Comparison of ENCODE assay signal across 8 cellular contexts in the genomic region with DNA sequence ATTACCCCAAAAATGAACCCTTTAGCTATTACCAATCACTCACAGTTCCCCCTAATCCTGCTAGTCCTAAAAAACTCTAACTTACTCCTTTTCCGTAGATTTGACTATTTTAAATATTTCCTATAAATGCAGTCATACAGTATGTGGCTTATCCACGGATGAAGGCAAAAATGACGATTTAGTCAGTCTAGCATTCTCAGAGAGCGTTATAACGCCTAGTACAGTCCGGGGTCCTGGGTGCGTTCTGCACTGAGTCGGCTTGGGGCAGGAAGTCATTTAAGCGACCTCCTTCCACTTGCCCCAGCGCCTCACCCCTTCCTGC. TPM values are rescaled to one million over a fixed set of nuclear protein-coding genes. Genes with fewer than 3 reads are reported as not detected.
DNase-seq lines count a peak whose midpoint lies in the region; ATAC-seq and TF ChIP-seq lines count a peak whose summit lies in the region.

No MANE protein-coding gene starts in this region.

- peaks cover 0 to 6% of the 10 kb centered on the region in 2 donors for H3K4me1 ChIP-seq in thoracic aorta (ENCODE audit: control insufficient read depth in 1 of 2, low read depth in 2 of 2)

- no peaks in the 10 kb centered on the region for H3K27me3 ChIP-seq in BJ (ENCODE audit: control insufficient read depth, insufficient read depth, low read length)
- H3K27me3 ChIP-seq in thoracic aorta (replicated peaks; ENCODE audit: insufficient read depth): no peaks in the 10 kb centered on the region

- peak overlapping the region; percentile 79 to 95 for H3K27ac ChIP-seq in thoracic aorta

- POLR2A ChIA-PET in BJ (lab: Charles Lee): no interaction called here

- CTCF ChIA-PET in BJ (lab: Yijun Ruan, JAX): interaction anchor here (0.8 to 1.4 kb wide), 2 partner anchors 17 to 26 kb away, joined by 3 read pairs; no protein-coding TSS in a partner anchor

- H3K4me3 ChIP-seq in BJ (ENCODE audit: low read depth, low read length) (peak overlapping the region; percentile 97), WI38 (ENCODE audit: low read depth, low read length) (peak overlapping the region; percentile 95), iPS-18c (ENCODE audit: insufficient read depth, low read depth, low read length) (peak overlapping the region; percentile 92), thoracic aorta (peak overlapping the region; percentile 89)

- DNase-seq in BJ (ENCODE audit: low read depth): no peak
- no peak for DNase-seq in thoracic aorta (ENCODE audit: low spot score)
- DNase-seq in DMS114 treated with DMSO at 0.1 percent for 48 hours (lab: John Stamatoyannopoulos, UW; ENCODE audit: unreplicated experiment): no peak
- DNase-seq in NCI-H2029 (lab: John Stamatoyannopoulos, UW): no peak
- DNase-seq in activated gamma-delta T cell treated with Interleukin-2 at 50 U/mL for 16 hours: no peak

- no peak for TF ChIP-seq CTCF in BJ (IDR thresholded peaks at IDR 0.05; ENCODE audit: insufficient read depth, low read depth, low read length)
- no peak for TF ChIP-seq CTCF in WI38 (IDR thresholded peaks at IDR 0.05; ENCODE audit: low read depth, low read length)
- no peak for TF ChIP-seq CTCF in thoracic aorta (IDR thresholded peaks at IDR 0.05)

- H3K9me3 ChIP-seq in iPS-18c (ENCODE audit: control insufficient read depth, insufficient read depth, low read length) (no peaks in the 10 kb centered on the region), thoracic aorta (no peaks in the 10 kb centered on the region)

- ATAC-seq in GM21723 (IDR thresholded peaks at IDR 0.05; ENCODE audit: unreplicated experiment): peak; percentile 89
- ATAC-seq in thoracic aorta (ENCODE audit: insufficient number of reproducible peaks, low FRiP score, low read depth): no peak

- H3K36me3 ChIP-seq in BJ (ENCODE audit: control insufficient read depth, insufficient read depth, low read length): no peaks in the 10 kb centered on the region
- H3K36me3 ChIP-seq in thoracic aorta: no peaks in the 10 kb centered on the region

RNA-seq across cellular contexts. Expression of a gene that starts 0.5 kb away (rescaled TPM):
- 2.1 and 3.3 TPM in 2 replicates for polyA plus RNA-seq in BJ (2011; rRNA removed)
- 4.8 and 6.0 TPM in 2 replicates for polyA minus RNA-seq in BJ (2011; rRNA and poly(A)+ RNA removed)
- 10 to 100 TPM in 1 of 2 donors, 1 to 10 TPM in 1; 5.3 to 10.0 TPM for total RNA-seq in thoracic aorta

RNA-seq across cellular contexts. Expression of a gene that starts 7.2 kb away (rescaled TPM):
- polyA plus RNA-seq in BJ (2011; rRNA removed): 13.3 and 15.0 TPM in 2 replicates
- polyA minus RNA-seq in BJ (2011; rRNA and poly(A)+ RNA removed): 14.7 and 23.3 TPM in 2 replicates
- 10 to 100 TPM; 18.4 to 20.4 TPM for total RNA-seq in thoracic aorta

RNA-seq across cellular contexts. Expression of a gene that starts 45.0 kb away (rescaled TPM):
- 8.2 and 10.4 TPM in 2 replicates for polyA plus RNA-seq in BJ (2011; rRNA removed)
- 2.1 and 4.4 TPM in 2 replicates for polyA minus RNA-seq in BJ (2011; rRNA and poly(A)+ RNA removed)
- 10 to 100 TPM in 1 of 2 donors, 1 to 10 TPM in 1; 5.1 to 10.6 TPM for total RNA-seq in thoracic aorta
